ENCODE assay signal across 8 cellular contexts in the genomic region with DNA sequence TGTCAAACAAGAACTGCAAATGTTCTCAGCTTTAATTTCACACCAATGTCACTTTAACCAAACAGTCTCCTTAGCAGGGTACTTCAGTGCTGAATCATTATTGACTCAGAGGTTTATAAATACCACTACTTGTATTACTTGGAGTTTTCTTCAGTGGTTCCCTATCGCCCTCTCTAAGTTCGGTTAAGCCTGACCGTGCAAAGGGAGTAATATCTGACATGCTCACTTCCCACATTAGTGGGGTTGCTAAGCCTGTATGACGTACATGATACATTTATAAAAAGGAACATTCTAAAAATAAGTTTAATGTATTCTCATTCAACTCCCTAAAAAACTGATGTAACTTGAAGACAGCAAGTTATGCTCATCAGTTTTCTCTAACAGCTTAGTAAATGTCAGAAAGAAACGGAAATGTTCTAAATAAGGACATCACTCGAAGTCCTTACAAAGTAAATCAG.
A peak's percentile ranks its signal among the peaks of the same experiment; 100 is the strongest.
DNase-seq lines count a peak whose midpoint lies in the region; ATAC-seq and TF ChIP-seq lines count a peak whose summit lies in the region.

No MANE protein-coding gene starts in this region.

- H3K4me1 Mint-ChIP-seq in immature natural killer cell (no peaks in the 10 kb centered on the region), mesothelial cell of epicardium (peaks cover 5% of the 10 kb centered on the region)

- H3K27me3 ChIP-seq in foreskin keratinocyte: no peaks in the 10 kb centered on the region

- H3K4me1 ChIP-seq in foreskin keratinocyte: no peaks in the 10 kb centered on the region

- H3K4me3 Mint-ChIP-seq in immature natural killer cell (no peak overlapping the region), mesothelial cell of epicardium (no peak overlapping the region)

- TF ChIP-seq CTCF in foreskin keratinocyte (conservative IDR thresholded peaks at IDR 0.05) (peak; percentile 9), mesothelial cell of epicardium (IDR thresholded peaks at IDR 0.05; ENCODE audit: unreplicated experiment) (no peak)

- ATAC-seq in activated CD4-positive, CD25-positive, alpha-beta regulatory T cell treated with anti-CD3 and anti-CD28 coated beads, Interleukin-2, amount 50 U/mL, for 24 hours: peak; percentile 64 to 90
- ATAC-seq in HG02759 (IDR thresholded peaks at IDR 0.05; ENCODE audit: unreplicated experiment): peak; percentile 97
- ATAC-seq in foreskin keratinocyte: peak; percentile 87

- H3K36me3 Mint-ChIP-seq in immature natural killer cell (no peaks in the 10 kb centered on the region), mesothelial cell of epicardium (no peaks in the 10 kb centered on the region)

- H3K27ac Mint-ChIP-seq in immature natural killer cell: no peak overlapping the region
- no peak overlapping the region for H3K27ac Mint-ChIP-seq in mesothelial cell of epicardium

- no peak for DNase-seq in activated CD4-positive, CD25-positive, alpha-beta regulatory T cell treated with anti-CD3 and anti-CD28 coated beads, Interleukin-2, amount 50 U/mL, for 72 hours
- DNase-seq in NOMO-1 treated with DMSO at 0.1 percent for 48 hours (lab: John Stamatoyannopoulos, UW; ENCODE audit: unreplicated experiment) (peak; percentile 96), foreskin keratinocyte (peak; percentile 32 to 72), immature natural killer cell (no peak), NCI-H2227 (lab: John Stamatoyannopoulos, UW; ENCODE audit: unreplicated experiment) (no peak), mesothelial cell of epicardium (ENCODE audit: low spot score in 2 of 2, unreplicated experiment in 2 of 2) (no peak)

- peak overlapping the region; percentile 31 for H3K27ac ChIP-seq in foreskin keratinocyte

- H3K9me3 Mint-ChIP-seq in immature natural killer cell: no peaks in the 10 kb centered on the region
- H3K9me3 Mint-ChIP-seq in mesothelial cell of epicardium: peaks cover 9% of the 10 kb centered on the region

- H3K27me3 Mint-ChIP-seq in immature natural killer cell (ENCODE audit: low read depth in 3 of 3): peaks cover 0 to 1% (median 0%) of the 10 kb centered on the region in 3 donors
- no peaks in the 10 kb centered on the region for H3K27me3 Mint-ChIP-seq in mesothelial cell of epicardium (ENCODE audit: low read depth)

Comparison
In these comparisons a context has a peak if more than half of its experiments do, and no peak if none do; other contexts are left out.
1. DNase-seq: peak in NOMO-1 treated with DMSO at 0.1 percent for 48 hours (single experiment) and foreskin keratinocyte (2 of 2); none in activated CD4-positive, CD25-positive, alpha-beta regulatory T cell treated with anti-CD3 and anti-CD28 coated beads, Interleukin-2, amount 50 U/mL, for 72 hours (single experiment), immature natural killer cell (0 of 3), NCI-H2227 (single experiment) and mesothelial cell of epicardium (0 of 2).
2. Peak in every context shown above with its lines, with median percentiles within 50 percentile points of each other: ATAC-seq.